22 cellular contexts compared by ENCODE assay signal in genomic region chr1:114112775-114113174, GRCh38. TPM values are rescaled to one million over a fixed set of nuclear protein-coding genes. Genes with fewer than 3 reads are reported as not detected.
"Had no signal": no experiment of that assay in that cellular context is flagged by ENCODE, and none has a peak within 500 bp of the region (broad histone marks: within the 10 kb centered on the region; RNA-seq: fewer than 3 reads in every experiment).

No MANE protein-coding gene starts in this region.

- DNase-seq: activated CD4-positive, CD25-positive, alpha-beta regulatory T cell treated with anti-CD3 and anti-CD28 coated beads, Interleukin-2, amount 50 U/mL, for 72 hours; activated naive CD8-positive, alpha-beta T cell treated with anti-CD3 and anti-CD28 coated beads, Interleukin-2, amount 10 ng/mL, durations not matched to agents 7 days and 5 days; activated T-cell treated with anti-CD3 and anti-CD28 coated beads for 4 hours; amygdala; body of pancreas; foreskin keratinocyte; hypothalamus; left ventricle myocardium inferior; mammary epithelial cell; ovary; right lobe of liver; small intestine; stimulated activated CD4-positive, alpha-beta T cell treated with anti-CD3 and anti-CD28 coated beads, Interleukin-15, amount 100 ng/mL, for 24 hours; stimulated activated CD4-positive, alpha-beta T cell treated with anti-CD3 and anti-CD28 coated beads, Interleukin-2, amount 100 ng/mL, for 48 hours; testis; upper lobe of right lung had no signal

- H3K4me3 Mint-ChIP-seq: activated naive CD8-positive, alpha-beta T cell treated with anti-CD3 and anti-CD28 coated beads, Interleukin-2, amount 10 ng/mL, durations not matched to agents 7 days and 5 days; activated T-helper 1 cell treated with anti-CD3 and anti-CD28 coated beads, Interleukin-12 subunit alpha, Interleukin-12 subunit beta, Interleukin-2, Interleukin-4 antibody, amounts not matched to agents 30 ng/mL and 10 ng/mL and 1 ng/mL, durations not matched to agents 14 hours and 24 hours and 36 hours; T-helper 1 cell treated with Interleukin-12 subunit alpha and Interleukin-12 subunit beta and Interleukin-4 antibody, amounts not matched to agents 30 μg/mL and 1 μg/mL, for 36 hours had no signal

- H3K27ac ChIP-seq: foreskin keratinocyte, left ventricle myocardium inferior, ovary, right lobe of liver, testis, upper lobe of right lung had no signal

- H3K36me3 Mint-ChIP-seq: activated naive CD8-positive, alpha-beta T cell treated with anti-CD3 and anti-CD28 coated beads, Interleukin-2, amount 10 ng/mL, durations not matched to agents 7 days and 5 days had no signal

- H3K27me3 ChIP-seq: body of pancreas, foreskin keratinocyte, ovary, right lobe of liver, testis, upper lobe of right lung had no signal

- H3K4me3 ChIP-seq: body of pancreas, left ventricle myocardium inferior, ovary, right lobe of liver, testis, upper lobe of right lung had no signal

- H3K9me3 ChIP-seq: body of pancreas, left ventricle myocardium inferior, ovary, right lobe of liver, testis, upper lobe of right lung had no signal

- H3K36me3 ChIP-seq: left ventricle myocardium inferior, ovary, right lobe of liver, upper lobe of right lung had no signal

- ATAC-seq: body of pancreas, foreskin keratinocyte, upper lobe of right lung had no signal

- H3K4me1 ChIP-seq: body of pancreas, left ventricle myocardium inferior, right lobe of liver, testis, upper lobe of right lung had no signal

- H3K9me3 Mint-ChIP-seq: activated naive CD8-positive, alpha-beta T cell treated with anti-CD3 and anti-CD28 coated beads, Interleukin-2, amount 10 ng/mL, durations not matched to agents 7 days and 5 days; activated T-helper 1 cell treated with anti-CD3 and anti-CD28 coated beads, Interleukin-12 subunit alpha, Interleukin-12 subunit beta, Interleukin-2, Interleukin-4 antibody, amounts not matched to agents 30 ng/mL and 10 ng/mL and 1 ng/mL, durations not matched to agents 14 hours and 24 hours and 36 hours; T-helper 1 cell treated with Interleukin-12 subunit alpha and Interleukin-12 subunit beta and Interleukin-4 antibody, amounts not matched to agents 30 μg/mL and 1 μg/mL, for 36 hours had no signal

- H3K27ac Mint-ChIP-seq: activated T-helper 1 cell treated with anti-CD3 and anti-CD28 coated beads, Interleukin-12 subunit alpha, Interleukin-12 subunit beta, Interleukin-2, Interleukin-4 antibody, amounts not matched to agents 30 ng/mL and 10 ng/mL and 1 ng/mL, durations not matched to agents 14 hours and 24 hours and 36 hours had no signal

RNA-seq across cellular contexts. Expression of gene SYT6, which starts 40.9 kb away (rescaled TPM):
- total RNA-seq: activated naive CD8-positive, alpha-beta T cell treated with anti-CD3 and anti-CD28 coated beads, Interleukin-2, amount 10 ng/mL, durations not matched to agents 7 days and 5 days; activated T-helper 1 cell treated with anti-CD3 and anti-CD28 coated beads, Interleukin-12 subunit alpha, Interleukin-12 subunit beta, Interleukin-2, Interleukin-4 antibody, amounts not matched to agents 30 ng/mL and 10 ng/mL and 1 ng/mL, durations not matched to agents 14 hours and 24 hours and 36 hours; epithelial cell of proximal tubule; fibroblast of lung; foreskin keratinocyte; kidney epithelial cell; left ventricle myocardium inferior; mammary epithelial cell; pulmonary artery endothelial cell; right lobe of liver; upper lobe of right lung had no signal
- polyA plus RNA-seq: fibroblast of lung, foreskin keratinocyte, mammary epithelial cell had no signal
